1 cellular context compared by ENCODE assay signal in genomic region chr9:128733256-128733655, GRCh38.
TF ChIP-seq lines count a peak whose summit lies in the region.

No MANE protein-coding gene starts in this region.

TF ChIP-seq in HepG2, 621 proteins besides CTCF, POLR2A, EP300 and RAD21 (continued from another document and continues in another):
- TF ChIP-seq, protein P1, sequence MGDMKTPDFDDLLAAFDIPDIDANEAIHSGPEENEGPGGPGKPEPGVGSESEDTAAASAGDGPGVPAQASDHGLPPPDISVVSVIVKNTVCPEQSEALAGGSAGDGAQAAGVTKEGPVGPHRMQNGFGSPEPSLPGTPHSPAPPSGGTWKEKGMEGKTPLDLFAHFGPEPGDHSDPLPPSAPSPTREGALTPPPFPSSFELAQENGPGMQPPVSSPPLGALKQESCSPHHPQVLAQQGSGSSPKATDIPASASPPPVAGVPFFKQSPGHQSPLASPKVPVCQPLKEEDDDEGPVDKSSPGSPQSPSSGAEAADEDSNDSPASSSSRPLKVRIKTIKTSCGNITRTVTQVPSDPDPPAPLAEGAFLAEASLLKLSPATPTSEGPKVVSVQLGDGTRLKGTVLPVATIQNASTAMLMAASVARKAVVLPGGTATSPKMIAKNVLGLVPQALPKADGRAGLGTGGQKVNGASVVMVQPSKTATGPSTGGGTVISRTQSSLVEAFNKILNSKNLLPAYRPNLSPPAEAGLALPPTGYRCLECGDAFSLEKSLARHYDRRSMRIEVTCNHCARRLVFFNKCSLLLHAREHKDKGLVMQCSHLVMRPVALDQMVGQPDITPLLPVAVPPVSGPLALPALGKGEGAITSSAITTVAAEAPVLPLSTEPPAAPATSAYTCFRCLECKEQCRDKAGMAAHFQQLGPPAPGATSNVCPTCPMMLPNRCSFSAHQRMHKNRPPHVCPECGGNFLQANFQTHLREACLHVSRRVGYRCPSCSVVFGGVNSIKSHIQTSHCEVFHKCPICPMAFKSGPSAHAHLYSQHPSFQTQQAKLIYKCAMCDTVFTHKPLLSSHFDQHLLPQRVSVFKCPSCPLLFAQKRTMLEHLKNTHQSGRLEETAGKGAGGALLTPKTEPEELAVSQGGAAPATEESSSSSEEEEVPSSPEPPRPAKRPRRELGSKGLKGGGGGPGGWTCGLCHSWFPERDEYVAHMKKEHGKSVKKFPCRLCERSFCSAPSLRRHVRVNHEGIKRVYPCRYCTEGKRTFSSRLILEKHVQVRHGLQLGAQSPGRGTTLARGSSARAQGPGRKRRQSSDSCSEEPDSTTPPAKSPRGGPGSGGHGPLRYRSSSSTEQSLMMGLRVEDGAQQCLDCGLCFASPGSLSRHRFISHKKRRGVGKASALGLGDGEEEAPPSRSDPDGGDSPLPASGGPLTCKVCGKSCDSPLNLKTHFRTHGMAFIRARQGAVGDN (CRISPR knock-in tag; IDR thresholded peaks at IDR 0.05), result peak; percentile 36
- TF ChIP-seq DPF2 (CRISPR knock-in tag; IDR thresholded peaks at IDR 0.05; ENCODE audit: borderline replicate concordance, low read depth) (no peak), CHD4 (IDR thresholded peaks at IDR 0.05; ENCODE audit: borderline replicate concordance, low read length) (no peak), KLF15 (CRISPR knock-in tag; IDR thresholded peaks at IDR 0.05; ENCODE audit: borderline replicate concordance) (no peak), SRY (CRISPR knock-in tag; IDR thresholded peaks at IDR 0.05) (no peak), ZBTB7B (CRISPR knock-in tag; IDR thresholded peaks at IDR 0.05) (0 out of 2 replicates have a peak, but pooled peaks have one; percentile 69), ZC3H13 (CRISPR knock-in tag; IDR thresholded peaks at IDR 0.05) (no peak), DMTF1 (CRISPR knock-in tag; IDR thresholded peaks at IDR 0.05) (no peak), ZBTB14 (CRISPR knock-in tag; IDR thresholded peaks at IDR 0.05) (no peak), DNMT3B (CRISPR knock-in tag; conservative IDR thresholded peaks at IDR 0.05) (no peak), NFE2L2 (IDR thresholded peaks at IDR 0.05; ENCODE audit: low read length) (no peak), HNRNPUL1 (IDR thresholded peaks at IDR 0.05; ENCODE audit: low read depth, low read length) (no peak), SRF (IDR thresholded peaks at IDR 0.05; ENCODE audit: low read depth, low read length) (no peak), ZNF704 (CRISPR knock-in tag; IDR thresholded peaks at IDR 0.05; ENCODE audit: borderline replicate concordance) (no peak), ZSCAN9 (CRISPR knock-in tag; IDR thresholded peaks at IDR 0.05; ENCODE audit: borderline replicate concordance) (peak; percentile 51; the same call in 1 of the 2 replicates), ZSCAN31 (CRISPR knock-in tag; IDR thresholded peaks at IDR 0.05; ENCODE audit: low read depth) (no peak), ETV6 (CRISPR knock-in tag; conservative IDR thresholded peaks at IDR 0.05) (no peak), JUND (CRISPR knock-in tag; IDR thresholded peaks at IDR 0.05) (no peak), ZNF788 (CRISPR knock-in tag; IDR thresholded peaks at IDR 0.05; ENCODE audit: borderline replicate concordance) (no peak; the same call in 1 of the 2 replicates), GZF1 (CRISPR knock-in tag; IDR thresholded peaks at IDR 0.05) (no peak), HHEX (CRISPR knock-in tag; IDR thresholded peaks at IDR 0.05) (no peak), ARHGAP35 (CRISPR knock-in tag; IDR thresholded peaks at IDR 0.05; ENCODE audit: borderline replicate concordance) (no peak), ZNF260 (CRISPR knock-in tag; IDR thresholded peaks at IDR 0.05; ENCODE audit: borderline replicate concordance, low read depth) (no peak), KDM1A (CRISPR knock-in tag; IDR thresholded peaks at IDR 0.05) (no peak), KDM4B (CRISPR knock-in tag; IDR thresholded peaks at IDR 0.05) (peak; percentile 46; the same call in 1 of the 2 replicates), ZBTB37 (CRISPR knock-in tag; IDR thresholded peaks at IDR 0.05) (no peak), ZIK1 (CRISPR knock-in tag; IDR thresholded peaks at IDR 0.05; ENCODE audit: borderline replicate concordance, low read depth) (no peak), ZNF556 (CRISPR knock-in tag; IDR thresholded peaks at IDR 0.05; ENCODE audit: borderline replicate concordance) (no peak), ZNF562 (CRISPR knock-in tag; IDR thresholded peaks at IDR 0.05; ENCODE audit: borderline replicate concordance) (no peak)
- TF ChIP-seq, protein P2, sequence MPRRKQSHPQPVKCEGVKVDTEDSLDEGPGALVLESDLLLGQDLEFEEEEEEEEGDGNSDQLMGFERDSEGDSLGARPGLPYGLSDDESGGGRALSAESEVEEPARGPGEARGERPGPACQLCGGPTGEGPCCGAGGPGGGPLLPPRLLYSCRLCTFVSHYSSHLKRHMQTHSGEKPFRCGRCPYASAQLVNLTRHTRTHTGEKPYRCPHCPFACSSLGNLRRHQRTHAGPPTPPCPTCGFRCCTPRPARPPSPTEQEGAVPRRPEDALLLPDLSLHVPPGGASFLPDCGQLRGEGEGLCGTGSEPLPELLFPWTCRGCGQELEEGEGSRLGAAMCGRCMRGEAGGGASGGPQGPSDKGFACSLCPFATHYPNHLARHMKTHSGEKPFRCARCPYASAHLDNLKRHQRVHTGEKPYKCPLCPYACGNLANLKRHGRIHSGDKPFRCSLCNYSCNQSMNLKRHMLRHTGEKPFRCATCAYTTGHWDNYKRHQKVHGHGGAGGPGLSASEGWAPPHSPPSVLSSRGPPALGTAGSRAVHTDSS (CRISPR knock-in tag; conservative IDR thresholded peaks at IDR 0.05), result no peak
- TF ChIP-seq, protein P3, sequence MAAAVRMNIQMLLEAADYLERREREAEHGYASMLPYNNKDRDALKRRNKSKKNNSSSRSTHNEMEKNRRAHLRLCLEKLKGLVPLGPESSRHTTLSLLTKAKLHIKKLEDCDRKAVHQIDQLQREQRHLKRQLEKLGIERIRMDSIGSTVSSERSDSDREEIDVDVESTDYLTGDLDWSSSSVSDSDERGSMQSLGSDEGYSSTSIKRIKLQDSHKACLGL (CRISPR knock-in tag; IDR thresholded peaks at IDR 0.05), result no peak
- TF ChIP-seq, protein P4, sequence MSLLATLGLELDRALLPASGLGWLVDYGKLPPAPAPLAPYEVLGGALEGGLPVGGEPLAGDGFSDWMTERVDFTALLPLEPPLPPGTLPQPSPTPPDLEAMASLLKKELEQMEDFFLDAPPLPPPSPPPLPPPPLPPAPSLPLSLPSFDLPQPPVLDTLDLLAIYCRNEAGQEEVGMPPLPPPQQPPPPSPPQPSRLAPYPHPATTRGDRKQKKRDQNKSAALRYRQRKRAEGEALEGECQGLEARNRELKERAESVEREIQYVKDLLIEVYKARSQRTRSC (CRISPR knock-in tag; IDR thresholded peaks at IDR 0.05; ENCODE audit: low read depth), result no peak
- TF ChIP-seq, protein P5, sequence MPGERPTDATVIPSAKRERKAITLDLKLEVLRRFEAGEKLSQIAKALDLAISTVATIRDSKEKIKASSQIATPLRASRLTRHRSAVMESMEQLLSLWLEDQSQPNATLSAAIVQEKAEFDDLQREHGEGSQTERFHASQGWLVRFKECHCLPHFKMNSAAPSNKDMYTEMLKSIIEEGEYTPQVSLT (CRISPR knock-in tag; IDR thresholded peaks at IDR 0.05; ENCODE audit: borderline replicate concordance, low read depth), result no peak
- TF ChIP-seq, protein P6, sequence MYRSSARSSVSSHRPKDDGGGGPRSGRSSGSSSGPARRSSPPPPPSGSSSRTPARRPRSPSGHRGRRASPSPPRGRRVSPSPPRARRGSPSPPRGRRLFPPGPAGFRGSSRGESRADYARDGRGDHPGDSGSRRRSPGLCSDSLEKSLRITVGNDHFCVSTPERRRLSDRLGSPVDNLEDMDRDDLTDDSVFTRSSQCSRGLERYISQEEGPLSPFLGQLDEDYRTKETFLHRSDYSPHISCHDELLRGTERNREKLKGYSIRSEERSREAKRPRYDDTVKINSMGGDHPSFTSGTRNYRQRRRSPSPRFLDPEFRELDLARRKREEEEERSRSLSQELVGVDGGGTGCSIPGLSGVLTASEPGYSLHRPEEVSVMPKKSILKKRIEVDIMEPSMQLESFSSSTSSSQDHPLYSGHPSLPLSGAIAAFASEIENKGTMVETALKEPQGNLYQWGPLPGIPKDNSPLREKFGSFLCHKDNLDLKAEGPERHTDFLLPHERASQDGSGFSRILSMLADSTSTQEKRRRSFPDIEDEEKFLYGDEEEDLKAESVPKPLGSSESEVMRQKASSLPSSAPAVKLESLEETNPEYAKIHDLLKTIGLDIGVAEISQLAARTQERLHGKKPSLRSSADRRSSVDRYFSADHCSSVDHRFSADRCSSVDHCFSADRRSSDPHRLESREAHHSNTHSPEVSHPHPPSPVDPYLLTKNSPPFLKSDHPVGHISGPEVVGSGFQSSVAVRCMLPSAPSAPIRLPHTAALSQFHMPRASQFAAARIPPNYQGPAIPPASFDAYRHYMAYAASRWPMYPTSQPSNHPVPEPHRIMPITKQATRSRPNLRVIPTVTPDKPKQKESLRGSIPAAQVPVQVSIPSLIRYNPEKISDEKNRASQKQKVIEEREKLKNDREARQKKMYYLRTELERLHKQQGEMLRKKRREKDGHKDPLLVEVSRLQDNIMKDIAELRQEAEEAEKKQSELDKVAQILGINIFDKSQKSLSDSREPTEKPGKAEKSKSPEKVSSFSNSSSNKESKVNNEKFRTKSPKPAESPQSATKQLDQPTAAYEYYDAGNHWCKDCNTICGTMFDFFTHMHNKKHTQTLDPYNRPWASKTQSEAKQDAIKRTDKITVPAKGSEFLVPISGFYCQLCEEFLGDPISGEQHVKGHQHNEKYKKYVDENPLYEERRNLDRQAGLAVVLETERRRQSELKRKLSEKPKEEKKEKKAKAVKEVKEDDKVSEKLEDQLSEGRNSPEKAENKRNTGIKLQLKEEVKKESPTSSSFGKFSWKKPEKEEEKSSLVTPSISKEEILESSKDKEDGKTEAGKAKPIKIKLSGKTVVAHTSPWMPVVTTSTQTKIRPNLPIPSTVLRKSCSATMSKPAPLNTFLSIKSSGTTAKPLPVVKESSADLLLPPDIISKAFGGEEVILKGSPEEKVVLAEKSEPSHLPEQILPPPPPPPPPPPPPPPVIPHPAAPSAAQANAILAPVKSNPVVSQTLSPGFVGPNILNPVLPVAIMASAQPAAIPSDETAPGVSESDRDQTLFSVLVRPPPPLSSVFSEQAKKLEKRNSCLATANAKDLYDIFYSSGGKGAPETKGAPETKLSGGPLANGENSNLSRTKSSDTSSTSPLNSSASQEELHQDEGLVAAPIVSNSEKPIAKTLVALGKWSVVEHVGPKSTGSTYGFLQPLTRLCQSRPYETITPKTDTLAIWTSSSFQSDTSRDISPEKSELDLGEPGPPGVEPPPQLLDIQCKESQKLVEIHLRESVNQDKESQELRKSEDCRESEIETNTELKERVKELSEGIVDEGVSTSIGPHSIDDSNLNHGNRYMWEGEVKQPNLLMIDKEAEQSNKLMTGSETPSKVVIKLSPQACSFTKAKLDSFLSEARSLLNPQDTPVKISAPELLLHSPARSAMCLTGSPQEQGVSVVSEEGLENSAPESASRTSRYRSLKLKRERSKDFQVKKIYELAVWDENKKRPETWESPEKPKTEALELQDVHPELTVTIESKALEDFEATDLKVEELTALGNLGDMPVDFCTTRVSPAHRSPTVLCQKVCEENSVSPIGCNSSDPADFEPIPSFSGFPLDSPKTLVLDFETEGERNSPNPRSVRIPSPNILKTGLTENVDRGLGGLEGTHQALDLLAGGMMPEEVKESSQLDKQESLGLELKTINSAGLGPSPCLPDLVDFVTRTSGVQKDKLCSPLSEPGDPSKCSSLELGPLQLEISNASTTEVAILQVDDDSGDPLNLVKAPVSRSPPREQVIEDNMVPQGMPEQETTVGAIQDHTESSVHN (CRISPR knock-in tag; IDR thresholded peaks at IDR 0.05), result no peak
- TF ChIP-seq, protein P7, sequence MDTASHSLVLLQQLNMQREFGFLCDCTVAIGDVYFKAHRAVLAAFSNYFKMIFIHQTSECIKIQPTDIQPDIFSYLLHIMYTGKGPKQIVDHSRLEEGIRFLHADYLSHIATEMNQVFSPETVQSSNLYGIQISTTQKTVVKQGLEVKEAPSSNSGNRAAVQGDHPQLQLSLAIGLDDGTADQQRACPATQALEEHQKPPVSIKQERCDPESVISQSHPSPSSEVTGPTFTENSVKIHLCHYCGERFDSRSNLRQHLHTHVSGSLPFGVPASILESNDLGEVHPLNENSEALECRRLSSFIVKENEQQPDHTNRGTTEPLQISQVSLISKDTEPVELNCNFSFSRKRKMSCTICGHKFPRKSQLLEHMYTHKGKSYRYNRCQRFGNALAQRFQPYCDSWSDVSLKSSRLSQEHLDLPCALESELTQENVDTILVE (CRISPR knock-in tag; IDR thresholded peaks at IDR 0.05), result peak; percentile 59; the same call in 1 of the 2 replicates
